7 cellular contexts compared by ENCODE assay signal in the genomic region with DNA sequence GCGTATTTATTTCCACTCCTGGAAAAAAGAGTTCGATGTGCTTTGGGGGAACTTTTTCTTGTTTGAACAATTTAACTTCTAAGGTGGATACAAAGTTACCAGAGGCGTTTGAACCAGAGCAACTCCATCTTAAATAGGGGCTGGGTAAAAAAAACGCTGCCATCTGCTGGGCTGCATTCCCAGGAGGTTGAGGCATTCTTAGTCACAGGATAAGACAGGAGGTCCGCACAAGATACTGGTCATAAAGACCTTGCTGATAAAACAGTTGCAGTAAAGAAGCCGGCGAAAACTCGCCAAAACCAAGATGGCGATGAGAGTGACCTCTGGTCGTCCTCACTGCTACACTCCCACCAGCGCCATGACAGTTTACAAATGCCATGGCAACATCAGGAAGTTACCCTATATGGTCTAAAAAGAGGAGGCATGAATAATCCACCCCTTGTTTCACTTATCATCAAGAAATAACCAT.
DNase-seq lines count a peak whose midpoint lies in the region; ATAC-seq and TF ChIP-seq lines count a peak whose summit lies in the region.
"Not testable (repeated sequence)": the region's sequence is repeated elsewhere in the genome, so short reads cannot be mapped to it uniquely, and the experiment has no call there.

No MANE protein-coding gene starts in this region.

- H3K9me3 Mint-ChIP-seq in H9: not testable (repeated sequence)

- not testable (repeated sequence) for H2BK20ac ChIP-seq in H9 (ENCODE audit: low read depth, low read length, poor library complexity, severe bottlenecking)

- not testable (repeated sequence) for H3K27ac Mint-ChIP-seq in H9

- H3K14ac ChIP-seq in H9 (ENCODE audit: insufficient read depth, low read length): not testable (repeated sequence)

- ATAC-seq in SK-N-SH treated with all-trans-retinoic acid at 6 μM for 48 hours, foreskin keratinocyte: not testable (repeated sequence)

- not testable (repeated sequence) for H2BK15ac ChIP-seq in H9 (ENCODE audit: low read depth, low read length)

- not testable (repeated sequence) for H4K5ac ChIP-seq in H9 (ENCODE audit: insufficient read length, low read depth, low read length)

- not testable (repeated sequence) for H3K9me3 ChIP-seq in H9 (ENCODE audit: control insufficient read depth, low read depth, low read length); testis

- peak; percentile 15 for TF ChIP-seq CTCF in C4-2B (conservative IDR thresholded peaks at IDR 0.05)
- peak; percentile 41; the same call in 2 of the 3 replicates for TF ChIP-seq CTCF in H9 (conservative IDR thresholded peaks at IDR 0.05)
- peak; percentile 14 for TF ChIP-seq CTCF in choroid plexus epithelial cell (conservative IDR thresholded peaks at IDR 0.05; ENCODE audit: low read depth, low read length)
- peak; percentile 17 for TF ChIP-seq CTCF in foreskin keratinocyte (conservative IDR thresholded peaks at IDR 0.05)
- TF ChIP-seq CTCF in testis (IDR thresholded peaks at IDR 0.05): not testable (repeated sequence)

- H2BK5ac ChIP-seq in H9 (ENCODE audit: insufficient read length, low read length): not testable (repeated sequence)

- not testable (repeated sequence) for H3K4ac ChIP-seq in H9 (ENCODE audit: low read depth, low read length)

- H3K18ac ChIP-seq in H9 (ENCODE audit: insufficient read length, low read depth, low read length): not testable (repeated sequence)

- H3K4me1 Mint-ChIP-seq in H9: not testable (repeated sequence)

- H3K36me3 ChIP-seq in testis (ENCODE audit: low read depth, missing control alignments): not testable (repeated sequence)

- H2AK5ac ChIP-seq in H9 (ENCODE audit: insufficient read length, low read length): not testable (repeated sequence)

- not testable (repeated sequence) for H3K4me2 ChIP-seq in H9 (ENCODE audit: insufficient read depth, insufficient read length, low read length)

- H3K4me3 ChIP-seq in choroid plexus epithelial cell (ENCODE audit: low read depth, low read length): not testable (repeated sequence)
- H3K4me3 ChIP-seq in testis: peak overlapping the region; percentile 5 to 20

- H2BK120ac ChIP-seq in H9 (ENCODE audit: low read depth, low read length, poor library complexity, severe bottlenecking): not testable (repeated sequence)

- H3K36me3 Mint-ChIP-seq in H9 (ENCODE audit: insufficient read depth in 1 of 3, low read depth in 3 of 3): not testable (repeated sequence)

- not testable (repeated sequence) for H3K27me3 Mint-ChIP-seq in H9 (ENCODE audit: low read depth)

- H4K8ac ChIP-seq in H9 (replicated peaks; ENCODE audit: insufficient read length, low read depth, low read length): not testable (repeated sequence)

- H3K4me3 Mint-ChIP-seq in H9: peak overlapping the region in 1 of 2 experiments; percentile 14; a peak in 1 of 5 replicates

- H3T11ph ChIP-seq in H9 (ENCODE audit: low read length): not testable (repeated sequence)

- not testable (repeated sequence) for H3K79me2 ChIP-seq in H9 (ENCODE audit: insufficient read depth, low read length)

- H2AFZ ChIP-seq in H9 (ENCODE audit: low read length): not testable (repeated sequence)

- intact Hi-C loops in testis (cut with DNase I; ENCODE audit: low total_unique reads): not testable (repeated sequence)

- not testable (repeated sequence) for H3K27me3 ChIP-seq in H9 (ENCODE audit: insufficient read depth, low read length); foreskin keratinocyte; testis

- not testable (repeated sequence) for DNase-seq in H9; choroid plexus epithelial cell (ENCODE audit: low read depth); foreskin keratinocyte
- DNase-seq in NCI-H82 (lab: John Stamatoyannopoulos, UW): peak; percentile 21
- peak; percentile 74 for DNase-seq in testis

- not testable (repeated sequence) for H3K4me1 ChIP-seq in H9 (ENCODE audit: insufficient read depth, low read length); foreskin keratinocyte
- peaks cover 12% of the 10 kb centered on the region for H3K4me1 ChIP-seq in testis

- not testable (repeated sequence) for H3K9ac ChIP-seq in H9 (ENCODE audit: extremely low read depth, insufficient read length, low read length)

- H3K56ac ChIP-seq in H9 (ENCODE audit: insufficient read length, low read depth, low read length): not testable (repeated sequence)

- not testable (repeated sequence) for H4K91ac ChIP-seq in H9 (ENCODE audit: insufficient read length, low read depth, low read length)

- no CpG with 5 or more reads among the region's 11 CpGs for WGBS in H9 (ENCODE audit: extremely low coverage, insufficient read length, low lambda C conversion rate)
- WGBS in testis, 2 donors: 55 to 60% methylated on average over 11 of the region's 11 CpGs

- H2BK12ac ChIP-seq in H9 (ENCODE audit: insufficient read length, low read depth, low read length): not testable (repeated sequence)

- not testable (repeated sequence) for H3K79me1 ChIP-seq in H9 (ENCODE audit: insufficient read depth, low read depth, low read length, poor library complexity, severe bottlenecking)

- not testable (repeated sequence) for H3K27ac ChIP-seq in C4-2B; H9 (ENCODE audit: insufficient read length, low read depth, low read length); foreskin keratinocyte
- H3K27ac ChIP-seq in testis: peak overlapping the region; percentile 21 to 72

- not testable (repeated sequence) for H3K23me2 ChIP-seq in H9 (ENCODE audit: insufficient read length, low read depth, low read length, poor library complexity, severe bottlenecking)

- not testable (repeated sequence) for H3K23ac ChIP-seq in H9 (ENCODE audit: insufficient read length, low read depth, low read length)

- not testable (repeated sequence) for TF ChIP-seq POLR2A in testis (IDR thresholded peaks at IDR 0.05)

- H4K20me1 ChIP-seq in H9 (ENCODE audit: control insufficient read depth, insufficient read depth, insufficient read length): not testable (repeated sequence)

TF ChIP-seq in SK-N-SH treated with all-trans-retinoic acid at 6 μM for 48 hours, 23 proteins besides CTCF, POLR2A, EP300 and RAD21:
- 0 out of 2 replicates have a peak, but pooled peaks have one; percentile 30 for TF ChIP-seq ZC3H10 (CRISPR knock-in tag; IDR thresholded peaks at IDR 0.05)
